In the genomic region with DNA sequence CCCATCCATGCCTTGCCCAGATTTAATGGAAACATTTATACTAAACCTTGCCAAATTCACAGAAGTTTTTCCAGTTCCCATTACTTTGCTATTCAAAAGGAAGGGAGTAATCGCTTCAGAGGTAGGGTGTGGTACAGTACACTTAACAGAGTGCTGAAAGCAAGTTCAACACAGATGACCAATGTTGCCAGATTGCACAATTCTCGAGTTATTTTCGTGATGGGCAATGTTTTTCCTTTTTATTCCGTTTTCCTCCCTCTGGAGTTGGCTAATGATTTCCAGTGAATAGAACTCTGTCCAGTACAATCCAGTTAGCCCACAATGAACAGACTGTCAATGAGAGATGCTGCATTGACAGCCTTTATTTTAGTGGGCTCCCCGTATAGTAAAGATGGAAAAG, we compare ENCODE assay signal across 13 cellular contexts. TPM values are rescaled to one million over a fixed set of nuclear protein-coding genes. Genes with fewer than 3 reads are reported as not detected.
DNase-seq lines count a peak whose midpoint lies in the region; ATAC-seq and TF ChIP-seq lines count a peak whose summit lies in the region.
"Had no signal": no experiment of that assay in that cellular context is flagged by ENCODE, and none has a peak within 500 bp of the region (broad histone marks: within the 10 kb centered on the region; RNA-seq: fewer than 3 reads in every experiment).

No MANE protein-coding gene starts in this region.

- peak; percentile 83 for DNase-seq in GM04504 (ENCODE audit: low read depth)
- DNase-seq in MCF 10A (ENCODE audit: unreplicated experiment): peak; percentile 82
- peak; percentile 62 for DNase-seq in right atrium auricular region (ENCODE audit: low spot score)
- DNase-seq in stomach: no peak
- DNase-seq in NAMALWA (ENCODE audit: low spot score): no peak
- DNase-seq in HuH-7.5 (ENCODE audit: low spot score): no peak
- DNase-seq: activated CD8-positive, alpha-beta memory T cell treated with anti-CD3 and anti-CD28 coated beads, Interleukin-2, amount 50 U/mL, for 48 hours; stimulated activated CD4-positive, alpha-beta T cell treated with anti-CD3 and anti-CD28 coated beads, Interleukin-4, amount 100 ng/mL, for 4 hours; testis had no signal

- H3K36me3 ChIP-seq in right atrium auricular region (no peaks in the 10 kb centered on the region), stomach (no peaks in the 10 kb centered on the region)
- H3K36me3 ChIP-seq: cardiac muscle cell had no signal

- H3K9me3 ChIP-seq in right atrium auricular region: no peaks in the 10 kb centered on the region
- H3K9me3 ChIP-seq in stomach: no peaks in the 10 kb centered on the region
- H3K9me3 ChIP-seq: testis had no signal

- TF ChIP-seq POLR2A in stomach (IDR thresholded peaks at IDR 0.05): no peak

- peaks cover 37% of the 10 kb centered on the region for H3K4me1 Mint-ChIP-seq in MCF 10A (ENCODE audit: insufficient read depth, unreplicated experiment)

- H3K27ac ChIP-seq in right atrium auricular region (peak overlapping the region in 1 of 2 donors; percentile 48), stomach (peak overlapping the region in 4 of 5 donors; percentile 26 to 67 (median 38))
- H3K27ac ChIP-seq: cardiac muscle cell, testis had no signal

- peak overlapping the region; percentile 86 for H3K27ac Mint-ChIP-seq in MCF 10A (ENCODE audit: low read depth, unreplicated experiment)

- no peak for TF ChIP-seq EP300 in stomach (IDR thresholded peaks at IDR 0.05)

- peak overlapping the region; percentile 2 for H3K4me3 Mint-ChIP-seq in MCF 10A (ENCODE audit: unreplicated experiment)
- H3K4me3 Mint-ChIP-seq: neural crest cell had no signal

- H3K4me1 ChIP-seq in right atrium auricular region: peaks cover 0 to 5% of the 10 kb centered on the region in 2 donors
- H3K4me1 ChIP-seq in stomach: peaks cover 0 to 37% (median 21%) of the 10 kb centered on the region in 4 donors

- ATAC-seq in GM18517 (IDR thresholded peaks at IDR 0.05; ENCODE audit: unreplicated experiment): no peak
- ATAC-seq in GM21423 (IDR thresholded peaks at IDR 0.05; ENCODE audit: unreplicated experiment): no peak

- no TSS peak for BruUV-seq in MCF 10A (replicated peaks; lab: Mats Ljungman, UMichigan)

- 28 to 41% (median 36%) methylated on average over 5 of the region's 5 CpGs for WGBS in stomach, 5 donors

- POLR2A ChIA-PET in MCF 10A (lab: Yijun Ruan, JAX): interaction anchor here (1.0 to 7.9 kb wide), 6 partner anchors 27 to 187 kb away, joined by 3 to 109 read pairs (median 4); a partner anchor contains a TSS

- H3K27me3 ChIP-seq in right atrium auricular region (no peaks in the 10 kb centered on the region), stomach (no peaks in the 10 kb centered on the region)
- H3K27me3 ChIP-seq: cardiac muscle cell, testis had no signal

- CTCF ChIA-PET in MCF 10A (lab: Yijun Ruan, JAX): interaction anchor here (0.7 to 0.8 kb wide), 2 partner anchors 50 to 105 kb away, joined by 3 read pairs; no protein-coding TSS in a partner anchor

- no peaks in the 10 kb centered on the region for H3K9me3 Mint-ChIP-seq in MCF 10A (ENCODE audit: unreplicated experiment)
- H3K9me3 Mint-ChIP-seq: neural crest cell had no signal

- TF ChIP-seq CTCF in MCF 10A (IDR thresholded peaks at IDR 0.05; ENCODE audit: unreplicated experiment) (no peak), right atrium auricular region (IDR thresholded peaks at IDR 0.05) (no peak), stomach (IDR thresholded peaks at IDR 0.05) (no peak)

- peaks cover 5% of the 10 kb centered on the region for H3K36me3 Mint-ChIP-seq in MCF 10A (ENCODE audit: insufficient read depth, unreplicated experiment)

- intact Hi-C loops in MCF 10A (cut with micrococcal nuclease): loop anchor here (2.0 kb wide), 1 partner anchor 52 kb away; no protein-coding TSS in a partner anchor
- intact Hi-C loops in stomach (cut with DNase I; ENCODE audit: low total_unique reads): no loop called here

- H3K4me3 ChIP-seq in right atrium auricular region (no peak overlapping the region), stomach (no peak overlapping the region)
- H3K4me3 ChIP-seq: cardiac muscle cell, testis had no signal

- H3K27me3 Mint-ChIP-seq in MCF 10A (ENCODE audit: insufficient read depth, unreplicated experiment): no peaks in the 10 kb centered on the region

RNA-seq across cellular contexts. Expression of a gene that starts 49.3 kb away (rescaled TPM):
- total RNA-seq in MCF 10A (2022): 42.0 and 48.0 TPM in 2 replicates
- 10 to 100 TPM; 28.4 TPM for total RNA-seq in right atrium auricular region
- 10 to 100 TPM; 17.4 to 51.4 (median 21.0) TPM for total RNA-seq in stomach
- polyA plus RNA-seq in stomach: 10 to 100 TPM; 13.1 to 21.8 (median 18.6) TPM

RNA-seq across cellular contexts. Expression of a gene that starts 53.4 kb away (rescaled TPM):
- total RNA-seq in MCF 10A (2022) (26.8 and 30.4 TPM in 2 replicates), right atrium auricular region (10 to 100 TPM; 11.0 to 11.2 TPM), stomach (10 to 100 TPM in 2 of 5 donors, 1 to 10 TPM in 3; 2.3 to 11.9 (median 5.5) TPM)
- 10 to 100 TPM in 2 of 3 donors, 1 to 10 TPM in 1; 7.5 to 16.4 (median 16.4) TPM for polyA plus RNA-seq in stomach

Comparison
In these comparisons a context has a peak if more than half of its experiments do, and no peak if none do; other contexts are left out.
1. DNase-seq: peak in GM04504 (single experiment), MCF 10A (single experiment) and right atrium auricular region (single experiment); none in stomach (single experiment), NAMALWA (single experiment) and HuH-7.5 (single experiment).